ENCODE assay signal across 1 cellular context in genomic region chr19:530133-531008, GRCh38.
TF ChIP-seq lines count a peak whose summit lies in the region.

No MANE protein-coding gene starts in this region.

TF ChIP-seq in HepG2, 621 proteins besides CTCF, POLR2A, EP300 and RAD21 (continued from another document and continues in another):
- no peak for TF ChIP-seq GABPB1 (CRISPR knock-in tag; IDR thresholded peaks at IDR 0.05)
- no peak for TF ChIP-seq POLR2AphosphoS2 (IDR thresholded peaks at IDR 0.05; ENCODE audit: low read depth, low read length)
- no peak for TF ChIP-seq ZNF543 (CRISPR knock-in tag; IDR thresholded peaks at IDR 0.05)
- no peak for TF ChIP-seq ASH2L (IDR thresholded peaks at IDR 0.05; ENCODE audit: insufficient read length, low read depth, low read length)
- no peak for TF ChIP-seq GMEB2 (CRISPR knock-in tag; IDR thresholded peaks at IDR 0.05; ENCODE audit: low read depth)
- TF ChIP-seq RARA (CRISPR knock-in tag; IDR thresholded peaks at IDR 0.05), result peak; percentile 19; the same call in 1 of the 2 replicates
- no peak for TF ChIP-seq ZNF781 (CRISPR knock-in tag; IDR thresholded peaks at IDR 0.05; ENCODE audit: borderline replicate concordance, not compliant biosample characterization)
- TF ChIP-seq ZFX (CRISPR knock-in tag; IDR thresholded peaks at IDR 0.05; ENCODE audit: low read depth), result no peak; the same call in 1 of the 2 replicates
- TF ChIP-seq DDIT3 (CRISPR knock-in tag; IDR thresholded peaks at IDR 0.05), result no peak
- TF ChIP-seq CAMTA2 (CRISPR knock-in tag; IDR thresholded peaks at IDR 0.05; ENCODE audit: borderline replicate concordance), result no peak
- TF ChIP-seq SP2 (CRISPR knock-in tag; IDR thresholded peaks at IDR 0.05), result no peak
- 0 out of 2 replicates have a peak, but pooled peaks have one; percentile 68 for TF ChIP-seq CC2D1A (CRISPR knock-in tag; IDR thresholded peaks at IDR 0.05)
- TF ChIP-seq AKNA (CRISPR knock-in tag; IDR thresholded peaks at IDR 0.05; ENCODE audit: borderline replicate concordance), result no peak
- TF ChIP-seq IRX3 (CRISPR knock-in tag; IDR thresholded peaks at IDR 0.05; ENCODE audit: borderline replicate concordance, low read depth), result no peak
- TF ChIP-seq ZNF564 (CRISPR knock-in tag; IDR thresholded peaks at IDR 0.05), result no peak
- TF ChIP-seq MTA3 (CRISPR knock-in tag; IDR thresholded peaks at IDR 0.05), result no peak
- no peak for TF ChIP-seq CSRNP2 (CRISPR knock-in tag; conservative IDR thresholded peaks at IDR 0.05; ENCODE audit: low read depth)
- no peak for TF ChIP-seq ZBTB39 (CRISPR knock-in tag; IDR thresholded peaks at IDR 0.05)
- TF ChIP-seq ZFP41 (CRISPR knock-in tag; IDR thresholded peaks at IDR 0.05; ENCODE audit: borderline replicate concordance), result no peak
- TF ChIP-seq ZNF468 (CRISPR knock-in tag; IDR thresholded peaks at IDR 0.05), result no peak
- TF ChIP-seq RXRA (CRISPR knock-in tag; IDR thresholded peaks at IDR 0.05), result peak; percentile 2; the same call in 1 of the 2 replicates
- TF ChIP-seq ZNF691 (CRISPR knock-in tag; IDR thresholded peaks at IDR 0.05; ENCODE audit: borderline replicate concordance, low read depth), result no peak
- TF ChIP-seq ZNF253 (CRISPR knock-in tag; IDR thresholded peaks at IDR 0.05; ENCODE audit: borderline replicate concordance), result no peak
- TF ChIP-seq ZNF816 (CRISPR knock-in tag; IDR thresholded peaks at IDR 0.05; ENCODE audit: borderline replicate concordance), result no peak
- no peak for TF ChIP-seq TRAFD1 (CRISPR knock-in tag; IDR thresholded peaks at IDR 0.05; ENCODE audit: borderline replicate concordance)
- TF ChIP-seq ZNF260 (CRISPR knock-in tag; IDR thresholded peaks at IDR 0.05; ENCODE audit: borderline replicate concordance, low read depth), result no peak
- TF ChIP-seq ZFAT (CRISPR knock-in tag; conservative IDR thresholded peaks at IDR 0.05), result no peak
- TF ChIP-seq BCL3 (CRISPR knock-in tag; IDR thresholded peaks at IDR 0.05), result no peak
- TF ChIP-seq ZNF264 (CRISPR knock-in tag; IDR thresholded peaks at IDR 0.05), result peak; percentile 57; the same call in 1 of the 2 replicates
- TF ChIP-seq SUZ12 (IDR thresholded peaks at IDR 0.05; ENCODE audit: low read depth, low read length), result no peak
- TF ChIP-seq ZNF703 (CRISPR knock-in tag; IDR thresholded peaks at IDR 0.05; ENCODE audit: borderline replicate concordance), result no peak
- no peak for TF ChIP-seq ZIK1 (CRISPR knock-in tag; IDR thresholded peaks at IDR 0.05; ENCODE audit: borderline replicate concordance, low read depth)
- no peak for TF ChIP-seq SRF (IDR thresholded peaks at IDR 0.05; ENCODE audit: low read depth, low read length)
- TF ChIP-seq ZNF234 (CRISPR knock-in tag; conservative IDR thresholded peaks at IDR 0.05), result no peak
- TF ChIP-seq HMG20A (CRISPR knock-in tag; IDR thresholded peaks at IDR 0.05; ENCODE audit: borderline replicate concordance), result no peak
- peak; percentile 64; the same call in 1 of the 2 replicates for TF ChIP-seq ZMYM2 (CRISPR knock-in tag; IDR thresholded peaks at IDR 0.05)
- no peak for TF ChIP-seq GPBP1L1 (CRISPR knock-in tag; IDR thresholded peaks at IDR 0.05)
- TF ChIP-seq NR1H2 (CRISPR knock-in tag; IDR thresholded peaks at IDR 0.05; ENCODE audit: borderline replicate concordance, low read depth), result no peak
- TF ChIP-seq POLR2G (IDR thresholded peaks at IDR 0.05; ENCODE audit: low read depth, low read length), result no peak
- TF ChIP-seq ZNF180 (CRISPR knock-in tag; IDR thresholded peaks at IDR 0.05; ENCODE audit: borderline replicate concordance, low read depth), result no peak
- no peak for TF ChIP-seq MZF1 (CRISPR knock-in tag; IDR thresholded peaks at IDR 0.05; ENCODE audit: borderline replicate concordance)
- no peak for TF ChIP-seq ATRX (CRISPR knock-in tag; IDR thresholded peaks at IDR 0.05; ENCODE audit: borderline replicate concordance)
- TF ChIP-seq ARNT2 (CRISPR knock-in tag; IDR thresholded peaks at IDR 0.05; ENCODE audit: low read depth), result no peak
- TF ChIP-seq ZNF460 (CRISPR knock-in tag; IDR thresholded peaks at IDR 0.05; ENCODE audit: borderline replicate concordance), result peak; percentile 99
- no peak for TF ChIP-seq RELA (CRISPR knock-in tag; IDR thresholded peaks at IDR 0.05)
- no peak for TF ChIP-seq ZNF644 (CRISPR knock-in tag; IDR thresholded peaks at IDR 0.05; ENCODE audit: low read depth)
- TF ChIP-seq RAD51 (IDR thresholded peaks at IDR 0.05; ENCODE audit: borderline replicate concordance), result no peak
- no peak for TF ChIP-seq ZNF512B (CRISPR knock-in tag; IDR thresholded peaks at IDR 0.05; ENCODE audit: borderline replicate concordance)
- no peak for TF ChIP-seq PHB2 (IDR thresholded peaks at IDR 0.05; ENCODE audit: partially characterized antibody)
